In genomic region chr16:80604600-80605355, GRCh38 we compare ENCODE assay signal across 17 cellular contexts.
DNase-seq lines count a peak whose midpoint lies in the region; ATAC-seq, FAIRE-seq and TF ChIP-seq lines count a peak whose summit lies in the region.
"Had no signal": no experiment of that assay in that cellular context is flagged by ENCODE, and none has a peak within 500 bp of the region (broad histone marks: within the 10 kb centered on the region; RNA-seq: fewer than 3 reads in every experiment).

No MANE protein-coding gene starts in this region.

- intact Hi-C loops in activated CD4-positive, alpha-beta T cell treated with anti-CD3 and anti-CD28 coated beads for 36 hours (cut with DNase I, micrococcal nuclease): no loop called here
- intact Hi-C loops in K562 (cut with micrococcal nuclease): no loop called here

- DNase-seq in activated CD4-positive, alpha-beta T cell treated with anti-CD3 and anti-CD28 coated beads for 36 hours: no peak
- DNase-seq in activated CD4-positive, alpha-beta T cell treated with anti-CD3 and anti-CD28 coated beads for 48 hours: no peak
- DNase-seq in stimulated activated CD4-positive, alpha-beta T cell treated with anti-CD3 and anti-CD28 coated beads, Interleukin-1b, Interleukin-23, amount 100 ng/mL, for 48 hours: peak; percentile 27
- no peak for DNase-seq in stimulated activated CD4-positive, alpha-beta T cell treated with anti-CD3 and anti-CD28 coated beads, Interleukin-12 subunit alpha, Interleukin-12 subunit beta, amount 100 ng/mL, for 4 hours
- no peak for DNase-seq in K562 (ENCODE audit: extremely low read depth in 1 of 4, low spot score in 3 of 4)
- DNase-seq in stimulated activated effector memory CD8-positive, alpha-beta T cell treated with anti-CD3 and anti-CD28 coated beads, Interleukin-12 subunit alpha, Interleukin-12 subunit beta, amount 100 ng/mL, for 72 hours (ENCODE audit: low spot score in 2 of 2): no peak
- DNase-seq in effector CD8-positive, alpha-beta T cell (lab: John Stamatoyannopoulos, UW): no peak
- DNase-seq in NCI-H526 (lab: John Stamatoyannopoulos, UW): no peak
- DNase-seq: 8988T; AML-193; Caco-2; CD8-positive, alpha-beta memory T cell; GM23248 had no signal

- no peaks in the 10 kb centered on the region for H3K9me3 ChIP-seq in K562 (replicated peaks; ENCODE audit: control insufficient read depth, insufficient read depth, low read depth, low read length)
- H3K9me3 ChIP-seq: Caco-2 had no signal

- no peak for TF ChIP-seq RAD21 in K562 (CRISPR knock-in tag; conservative IDR thresholded peaks at IDR 0.05 in 1 of 2, IDR thresholded peaks at IDR 0.05 in 1 of 2)

- H3K79me2 ChIP-seq in K562 (ENCODE audit: control insufficient read depth, insufficient read depth, low read length): no peaks in the 10 kb centered on the region

- TF ChIP-seq POLR2A in K562 (conservative IDR thresholded peaks at IDR 0.05): no peak

- H3K4me3 ChIP-seq in K562: no peak overlapping the region
- H3K4me3 ChIP-seq: BLaER1, GM23248 had no signal

- H4K20me1 ChIP-seq in K562 (replicated peaks; ENCODE audit: control insufficient read depth, insufficient read depth, low read length): peaks cover 3% of the 10 kb centered on the region; the same call in 1 of the 2 replicates
- H4K20me1 ChIP-seq: BLaER1 had no signal

- H3K4me2 ChIP-seq in K562 (ENCODE audit: insufficient read depth, low read length): no peak overlapping the region
- H3K4me2 ChIP-seq: BLaER1 had no signal

- ATAC-seq in activated CD4-positive, alpha-beta T cell treated with anti-CD3 and anti-CD28 coated beads for 36 hours: peak; percentile 58
- ATAC-seq in K562: no peak
- ATAC-seq in stimulated activated effector memory CD8-positive, alpha-beta T cell treated with anti-CD3 and anti-CD28 coated beads, Interleukin-12 subunit alpha, Interleukin-12 subunit beta, amount 100 ng/mL, for 72 hours: peak; percentile 87
- ATAC-seq: HCT116 had no signal

- in situ Hi-C loops in K562 (cut with MboI): no loop called here

- H3K4me1 Mint-ChIP-seq in activated CD4-positive, alpha-beta T cell treated with anti-CD3 and anti-CD28 coated beads for 36 hours: peaks cover 9% of the 10 kb centered on the region
- peaks cover 28% of the 10 kb centered on the region for H3K4me1 Mint-ChIP-seq in stimulated activated effector memory CD8-positive, alpha-beta T cell treated with anti-CD3 and anti-CD28 coated beads, Interleukin-12 subunit alpha, Interleukin-12 subunit beta, amount 100 ng/mL, for 72 hours

- H3K4me1 ChIP-seq in K562 (replicated peaks in 1 of 2; ENCODE audit: control insufficient read depth in 2 of 2, insufficient read depth in 2 of 2, low read length in 2 of 2): no peaks in the 10 kb centered on the region
- H3K4me1 ChIP-seq: Caco-2 had no signal

- POLR2A ChIA-PET in activated CD4-positive, alpha-beta T cell treated with anti-CD3 and anti-CD28 coated beads for 36 hours (lab: Charles Lee): no interaction called here
- POLR2A ChIA-PET in K562 (lab: Yijun Ruan, JAX): no interaction called here

- TF ChIP-seq EP300 in K562 (IDR thresholded peaks at IDR 0.05; ENCODE audit: low read length): no peak

- H3K27ac ChIP-seq in K562 (ENCODE audit: extremely low read depth, low read depth, low read length): no peak overlapping the region
- H3K27ac ChIP-seq: BLaER1, GM23248, HL-60 had no signal

- no peaks in the 10 kb centered on the region for H3K27me3 Mint-ChIP-seq in activated CD4-positive, alpha-beta T cell treated with anti-CD3 and anti-CD28 coated beads for 36 hours
- H3K27me3 Mint-ChIP-seq: CD8-positive, alpha-beta memory T cell had no signal

- H3K9ac ChIP-seq in K562 (ENCODE audit: insufficient read depth in 1 of 2, low read depth in 2 of 2, low read length in 2 of 2): no peak overlapping the region
- H3K9ac ChIP-seq: BLaER1, GM23248 had no signal

- H3K36me3 Mint-ChIP-seq in activated CD4-positive, alpha-beta T cell treated with anti-CD3 and anti-CD28 coated beads for 36 hours (ENCODE audit: low read depth): peaks cover 26% of the 10 kb centered on the region
- H3K36me3 Mint-ChIP-seq in stimulated activated effector memory CD8-positive, alpha-beta T cell treated with anti-CD3 and anti-CD28 coated beads, Interleukin-12 subunit alpha, Interleukin-12 subunit beta, amount 100 ng/mL, for 72 hours: peaks cover 12% of the 10 kb centered on the region

- no TSS peak for BruUV-seq in K562 (replicated peaks; lab: Mats Ljungman, UMichigan)

- H3K27ac Mint-ChIP-seq in activated CD4-positive, alpha-beta T cell treated with anti-CD3 and anti-CD28 coated beads for 36 hours: no peak overlapping the region
- no peak overlapping the region for H3K27ac Mint-ChIP-seq in stimulated activated effector memory CD8-positive, alpha-beta T cell treated with anti-CD3 and anti-CD28 coated beads, Interleukin-12 subunit alpha, Interleukin-12 subunit beta, amount 100 ng/mL, for 72 hours
- H3K27ac Mint-ChIP-seq: CD8-positive, alpha-beta memory T cell had no signal

- H3K27me3 ChIP-seq in K562 (ENCODE audit: control insufficient read depth in 2 of 2, insufficient read depth in 2 of 2, low read length in 2 of 2): peaks cover 5 to 19% of the 10 kb centered on the region in 2 experiments; a peak in 4 of 5 replicates
- H3K27me3 ChIP-seq: BLaER1 had no signal

- FAIRE-seq in K562 (lab: Jason Lieb, UNC): peak; percentile 42
- FAIRE-seq: H54 had no signal

- H3K4me3 Mint-ChIP-seq in activated CD4-positive, alpha-beta T cell treated with anti-CD3 and anti-CD28 coated beads for 36 hours: no peak overlapping the region
- H3K4me3 Mint-ChIP-seq in stimulated activated effector memory CD8-positive, alpha-beta T cell treated with anti-CD3 and anti-CD28 coated beads, Interleukin-12 subunit alpha, Interleukin-12 subunit beta, amount 100 ng/mL, for 72 hours: no peak overlapping the region
- H3K4me3 Mint-ChIP-seq: CD8-positive, alpha-beta memory T cell had no signal

- H3K9me1 ChIP-seq in K562 (ENCODE audit: control insufficient read depth, insufficient read depth, low read length): no peaks in the 10 kb centered on the region

- H3K36me3 ChIP-seq in K562 (ENCODE audit: control insufficient read depth, insufficient read depth, low read length): no peaks in the 10 kb centered on the region

- no peak for TF ChIP-seq CTCF in K562 (IDR thresholded peaks at IDR 0.05 in 2 of 3, conservative IDR thresholded peaks at IDR 0.05 in 1 of 3; ENCODE audit: insufficient read depth in 2 of 3, low read depth in 1 of 3, low read length in 3 of 3)

- WGBS in K562 (ENCODE audit: insufficient coverage, low coverage, missing lambda C conversion rate): 2% methylated on average over 8 of the region's 8 CpGs

- peaks cover 10% of the 10 kb centered on the region for H3K9me3 Mint-ChIP-seq in activated CD4-positive, alpha-beta T cell treated with anti-CD3 and anti-CD28 coated beads for 36 hours (ENCODE audit: low read depth)
- peaks cover 7% of the 10 kb centered on the region for H3K9me3 Mint-ChIP-seq in stimulated activated effector memory CD8-positive, alpha-beta T cell treated with anti-CD3 and anti-CD28 coated beads, Interleukin-12 subunit alpha, Interleukin-12 subunit beta, amount 100 ng/mL, for 72 hours

- no peak overlapping the region for H2AFZ ChIP-seq in K562 (ENCODE audit: low read depth, low read length)
- H2AFZ ChIP-seq: GM23248 had no signal

- CTCF ChIA-PET in activated CD4-positive, alpha-beta T cell treated with anti-CD3 and anti-CD28 coated beads for 36 hours (lab: Charles Lee): no interaction called here
- CTCF ChIA-PET in K562 (lab: Yijun Ruan, JAX; ENCODE audit: low intra/inter-chr PET ratio): no interaction called here

TF ChIP-seq in K562, 482 proteins besides CTCF, POLR2A, EP300 and RAD21 (continues in another document):
- TF ChIP-seq ZBTB8A (IDR thresholded peaks at IDR 0.05; ENCODE audit: partially characterized antibody) (no peak), NKRF (IDR thresholded peaks at IDR 0.05; ENCODE audit: borderline replicate concordance) (no peak), CGGBP1 (CRISPR knock-in tag; IDR thresholded peaks at IDR 0.05) (no peak), BCOR (IDR thresholded peaks at IDR 0.05) (no peak), HMGN3 (IDR thresholded peaks at IDR 0.05; ENCODE audit: borderline replicate concordance, extremely low read depth, insufficient read length, low read depth, low read length) (no peak), ZNF561 (CRISPR knock-in tag; conservative IDR thresholded peaks at IDR 0.05) (no peak), ZNF316 (IDR thresholded peaks at IDR 0.05) (no peak)
